25 cellular contexts compared by ENCODE assay signal in genomic region chr18:47832348-47832747, GRCh38.
"Had no signal": no experiment of that assay in that cellular context is flagged by ENCODE, and none has a peak within 500 bp of the region (broad histone marks: within the 10 kb centered on the region; RNA-seq: fewer than 3 reads in every experiment).

No MANE protein-coding gene starts in this region.

- H3K4me1 ChIP-seq: heart right ventricle, left ventricle myocardium inferior, neural progenitor cell, psoas muscle had no signal

- H3K4me1 Mint-ChIP-seq: neural progenitor cell had no signal

- H3K27ac ChIP-seq: brain microvascular endothelial cell, heart right ventricle, left ventricle myocardium inferior, neural progenitor cell, psoas muscle, thoracic aorta, upper lobe of left lung had no signal

- H3K27me3 Mint-ChIP-seq: activated CD4-positive, alpha-beta T cell treated with anti-CD3 and anti-CD28 coated beads, Interleukin-2, amount 10 ng/mL, durations not matched to agents 24 days and 14 days; activated CD8-positive, alpha-beta T cell treated with anti-CD3 and anti-CD28 coated beads for 36 hours; activated T-cell treated with anti-CD3 and anti-CD28 coated beads, Interleukin-2, amount 50 U/mL, for 24 hours; naive thymus-derived CD4-positive, alpha-beta T cell; T-cell had no signal

- DNase-seq: activated CD4-positive, alpha-beta T cell treated with anti-CD3 and anti-CD28 coated beads, Interleukin-2, amount 10 ng/mL, durations not matched to agents 24 days and 14 days; activated CD4-positive, CD25-positive, alpha-beta regulatory T cell; activated CD8-positive, alpha-beta T cell treated with anti-CD3 and anti-CD28 coated beads for 36 hours; activated gamma-delta T cell; activated T-cell treated with anti-CD3 and anti-CD28 coated beads, Interleukin-2, amount 50 U/mL, for 24 hours; brain microvascular endothelial cell; central memory CD4-positive, alpha-beta T cell; effector CD4-positive, alpha-beta T cell; heart right ventricle; kidney glomerular epithelial cell; left ventricle myocardium inferior; mucosa of descending colon; naive thymus-derived CD4-positive, alpha-beta T cell; psoas muscle; right cardiac atrium; stimulated activated CD4-positive, alpha-beta T cell treated with anti-CD3 and anti-CD28 coated beads, Interleukin-4, amount 100 ng/mL, for 24 hours; T-cell; T-helper 9 cell; upper lobe of left lung had no signal

- H3K9me3 Mint-ChIP-seq: activated CD4-positive, alpha-beta T cell treated with anti-CD3 and anti-CD28 coated beads, Interleukin-2, amount 10 ng/mL, durations not matched to agents 24 days and 14 days; activated naive CD4-positive, alpha-beta T cell treated with anti-CD3 and anti-CD28 coated beads, Interleukin-2, amount 50 U/mL, for 72 hours; stimulated activated effector memory CD8-positive, alpha-beta T cell treated with anti-CD3 and anti-CD28 coated beads, Interleukin-12 subunit alpha, Interleukin-12 subunit beta, amount 100 ng/mL, for 72 hours had no signal

- H3K9ac ChIP-seq: neural progenitor cell had no signal

- H3K27ac Mint-ChIP-seq: activated naive CD4-positive, alpha-beta T cell treated with anti-CD3 and anti-CD28 coated beads, Interleukin-2, amount 50 U/mL, for 72 hours; activated T-cell treated with anti-CD3 and anti-CD28 coated beads, Interleukin-2, amount 50 U/mL, for 24 hours; neural progenitor cell; stimulated activated effector memory CD8-positive, alpha-beta T cell treated with anti-CD3 and anti-CD28 coated beads, Interleukin-12 subunit alpha, Interleukin-12 subunit beta, amount 100 ng/mL, for 72 hours; T-cell had no signal

- ATAC-seq: activated CD8-positive, alpha-beta T cell treated with anti-CD3 and anti-CD28 coated beads for 36 hours; activated naive CD4-positive, alpha-beta T cell treated with anti-CD3 and anti-CD28 coated beads, Interleukin-2, amount 50 U/mL, for 72 hours; heart right ventricle; mucosa of descending colon; naive thymus-derived CD4-positive, alpha-beta T cell; psoas muscle; right cardiac atrium; SK-N-SH treated with all-trans-retinoic acid at 6 μM for 48 hours; stimulated activated effector memory CD8-positive, alpha-beta T cell treated with anti-CD3 and anti-CD28 coated beads, Interleukin-12 subunit alpha, Interleukin-12 subunit beta, amount 100 ng/mL, for 72 hours; T-cell had no signal

- H3K36me3 ChIP-seq: thoracic aorta had no signal

- H3K4me3 ChIP-seq: heart right ventricle, left ventricle myocardium inferior, mucosa of descending colon, neural progenitor cell, psoas muscle, smooth muscle cell, thoracic aorta, upper lobe of left lung had no signal

- H3K4me3 Mint-ChIP-seq: activated CD4-positive, alpha-beta T cell treated with anti-CD3 and anti-CD28 coated beads, Interleukin-2, amount 10 ng/mL, durations not matched to agents 24 days and 14 days; activated CD8-positive, alpha-beta T cell treated with anti-CD3 and anti-CD28 coated beads for 36 hours; activated T-cell treated with anti-CD3 and anti-CD28 coated beads, Interleukin-2, amount 50 U/mL, for 24 hours; naive thymus-derived CD4-positive, alpha-beta T cell; neural progenitor cell; stimulated activated effector memory CD8-positive, alpha-beta T cell treated with anti-CD3 and anti-CD28 coated beads, Interleukin-12 subunit alpha, Interleukin-12 subunit beta, amount 100 ng/mL, for 72 hours; T-cell had no signal

- H3K9me3 ChIP-seq: heart right ventricle, left ventricle myocardium inferior, mucosa of descending colon, psoas muscle, thoracic aorta, upper lobe of left lung had no signal

- H3K27me3 ChIP-seq: brain microvascular endothelial cell, heart right ventricle, neural progenitor cell, upper lobe of left lung had no signal

- H3K4me2 ChIP-seq: neural progenitor cell, smooth muscle cell had no signal

- H2AFZ ChIP-seq: neural progenitor cell had no signal
